In genomic region chr3:119588112-119588511, GRCh38 we compare ENCODE assay signal across 10 cellular contexts. TPM values are rescaled to one million over a fixed set of nuclear protein-coding genes. Genes with fewer than 3 reads are reported as not detected.
DNase-seq lines count a peak whose midpoint lies in the region; ATAC-seq and TF ChIP-seq lines count a peak whose summit lies in the region.
"Had no signal": no experiment of that assay in that cellular context is flagged by ENCODE, and none has a peak within 500 bp of the region (broad histone marks: within the 10 kb centered on the region; RNA-seq: fewer than 3 reads in every experiment).

No MANE protein-coding gene starts in this region.

- peak; percentile 97 for DNase-seq in CD1c-positive myeloid dendritic cell (ENCODE audit: extremely low spot score)
- peak; percentile 39 for DNase-seq in SW480 (ENCODE audit: low spot score)
- peak; percentile 40 for DNase-seq in omental fat pad (ENCODE audit: low spot score)
- no peak for DNase-seq in ureter (ENCODE audit: low spot score)
- no peak for DNase-seq in activated CD4-positive, CD25-positive, alpha-beta regulatory T cell (lab: John Stamatoyannopoulos, UW)
- no peak for DNase-seq in NCI-H2196 (lab: John Stamatoyannopoulos, UW; ENCODE audit: unreplicated experiment)
- DNase-seq in ACHN, result no peak
- DNase-seq: DMS79 treated with DMSO at 0.1 percent for 48 hours, midbrain had no signal

- ATAC-seq in GM21786 (IDR thresholded peaks at IDR 0.05; ENCODE audit: unreplicated experiment), result peak; percentile 56
- no peak for ATAC-seq in omental fat pad (ENCODE audit: low FRiP score)

- no peak for TF ChIP-seq CTCF in omental fat pad (IDR thresholded peaks at IDR 0.05)

- in situ Hi-C loops in ACHN (cut with HindIII; ENCODE audit: low pct_ligation_motif_present, low pct_unique_long_range_greater_than_20kb, low sequenced_read_pairs), result no loop called here

RNA-seq across cellular contexts. Expression of gene ADPRH, which starts 8.8 kb away (rescaled TPM):
- total RNA-seq in omental fat pad (10 to 100 TPM in 2 of 4 donors, 1 to 10 TPM in 2; 7.4 to 19.9 (median 11.8) TPM), ureter (8.6 TPM)

RNA-seq across cellular contexts. Expression of gene PLA1A, which starts 9.6 kb away (rescaled TPM):
- 10 to 100 TPM in 1 of 4 donors, 1 to 10 TPM in 3; 3.3 to 12.8 (median 7.3) TPM for total RNA-seq in omental fat pad
- 1.6 TPM for total RNA-seq in ureter

RNA-seq across cellular contexts. Expression of gene CD80, which starts 28.7 kb away (rescaled TPM):
- total RNA-seq in omental fat pad (under 1 TPM in 3 of 4 donors, not detected in 1; 0.50 to 0.96 (median 0.93) TPM), ureter (0.26 TPM)

Comparison
In these comparisons a context has a peak if more than half of its experiments do, and no peak if none do; other contexts are left out.
1. DNase-seq: peak in CD1c-positive myeloid dendritic cell (single experiment), SW480 (single experiment) and omental fat pad (single experiment); none in ureter (single experiment), activated CD4-positive, CD25-positive, alpha-beta regulatory T cell (0 of 4), NCI-H2196 (single experiment) and ACHN (single experiment).